ENCODE assay signal across 12 cellular contexts in genomic region chr11:91299980-91300379, GRCh38.
A peak's percentile ranks its signal among the peaks of the same experiment; 100 is the strongest.
DNase-seq lines count a peak whose midpoint lies in the region; ATAC-seq and TF ChIP-seq lines count a peak whose summit lies in the region.
"Had no signal": no experiment of that assay in that cellular context is flagged by ENCODE, and none has a peak within 500 bp of the region (broad histone marks: within the 10 kb centered on the region; RNA-seq: fewer than 3 reads in every experiment).

No MANE protein-coding gene starts in this region.

- intact Hi-C loops in lower leg skin (cut with DNase I; ENCODE audit: low total_unique reads) = no loop called here

- WGBS in lower leg skin, 2 donors = 76 to 79% methylated on average over 1 of the region's 1 CpG

- DNase-seq in RPMI7951 (ENCODE audit: low read depth) (peak; percentile 43), renal cortical epithelial cell (ENCODE audit: low read depth) (peak; percentile 21), Ammon's horn (ENCODE audit: low spot score) (no peak), superior temporal gyrus (ENCODE audit: extremely low spot score) (no peak), NCI-H2196 treated with DMSO at 0.1 percent for 48 hours (lab: John Stamatoyannopoulos, UW; ENCODE audit: unreplicated experiment) (no peak), lower leg skin (ENCODE audit: low spot score in 2 of 2) (no peak)
- DNase-seq: NCI-H1694 treated with DMSO at 0.1 percent for 48 hours, PC-9, uterus had no signal

- no peak for TF ChIP-seq CTCF in lower leg skin (IDR thresholded peaks at IDR 0.05)

- H3K4me3 ChIP-seq in lower leg skin (ENCODE audit: low read depth, poor library complexity, severe bottlenecking) = no peak overlapping the region
- H3K4me3 ChIP-seq: PC-9, skin epidermis, uterus had no signal

- ATAC-seq in GM19023 (IDR thresholded peaks at IDR 0.05; ENCODE audit: unreplicated experiment) (peak; percentile 65), HG03095 (IDR thresholded peaks at IDR 0.05; ENCODE audit: unreplicated experiment) (peak; percentile 55)

- TF ChIP-seq POLR2A in lower leg skin (IDR thresholded peaks at IDR 0.05) = no peak

Comparison
In these comparisons a context has a peak if more than half of its experiments do, and no peak if none do; other contexts are left out.
1. DNase-seq: peak in RPMI7951 (single experiment) and renal cortical epithelial cell (single experiment); none in Ammon's horn (single experiment), superior temporal gyrus (single experiment), NCI-H2196 treated with DMSO at 0.1 percent for 48 hours (single experiment) and lower leg skin (0 of 2).